In genomic region chr5:125882061-125882460, GRCh38 we compare ENCODE assay signal across 33 cellular contexts.
"Had no signal": no experiment of that assay in that cellular context is flagged by ENCODE, and none has a peak within 500 bp of the region (broad histone marks: within the 10 kb centered on the region; RNA-seq: fewer than 3 reads in every experiment).

No MANE protein-coding gene starts in this region.

- H3K36me3 ChIP-seq: cardiac muscle cell, MG63, Peyer's patch had no signal

- H3K9me3 ChIP-seq: MG63, Peyer's patch had no signal

- H3K27ac ChIP-seq: cardiac muscle cell, Peyer's patch, VCaP had no signal

- H3K4me3 ChIP-seq: cardiac muscle cell, MG63, Peyer's patch had no signal

- H3K27me3 ChIP-seq: cardiac muscle cell, Peyer's patch had no signal

- ATAC-seq: activated CD8-positive, alpha-beta memory T cell treated with anti-CD3 and anti-CD28 coated beads, Interleukin-2, amount 10 ng/mL, durations not matched to agents 7 days and 5 days; activated naive CD8-positive, alpha-beta T cell treated with anti-CD3 and anti-CD28 coated beads, Interleukin-2, amount 50 U/mL, for 24 hours; Right ventricle myocardium inferior; SK-N-SH treated with all-trans-retinoic acid at 6 μM for 48 hours; T-cell; T-helper 17 cell had no signal

- H3K4me1 ChIP-seq: Peyer's patch had no signal

- DNase-seq: activated B cell treated with CpG ODN at 0.5 μM for 24 hours; activated CD4-positive, alpha-beta memory T cell treated with anti-CD3 and anti-CD28 coated beads, Interleukin-2, amount 10 ng/mL, durations not matched to agents 7 days and 5 days; activated CD4-positive, alpha-beta T cell treated with anti-CD3 and anti-CD28 coated beads for 4 hours; activated CD4-positive, alpha-beta T cell treated with anti-CD3 and anti-CD28 coated beads, Interleukin-2, amount 50 U/mL, for 1 hour; activated CD4-positive, CD25-positive, alpha-beta regulatory T cell treated with anti-CD3 and anti-CD28 coated beads, Interleukin-2, amount 50 U/mL, for 72 hours; activated CD8-positive, alpha-beta memory T cell treated with anti-CD3 and anti-CD28 coated beads for 24 hours; activated CD8-positive, alpha-beta memory T cell treated with anti-CD3 and anti-CD28 coated beads, Interleukin-2, amount 10 ng/mL, durations not matched to agents 7 days and 5 days; activated CD8-positive, alpha-beta memory T cell treated with anti-CD3 and anti-CD28 coated beads, Interleukin-2, amount 50 U/mL, for 48 hours; activated effector memory CD4-positive, alpha-beta T cell treated with Interleukin-2 at 50 U/mL for 16 hours; activated naive CD4-positive, alpha-beta T cell treated with anti-CD3 and anti-CD28 coated beads, Interleukin-2, amount 10 ng/mL, durations not matched to agents 7 days and 5 days; activated naive CD8-positive, alpha-beta T cell treated with anti-CD3 and anti-CD28 coated beads, Interleukin-2, amount 50 U/mL, for 24 hours; activated T-cell treated with anti-CD3 and anti-CD28 coated beads, Interleukin-2, amount 50 U/mL, for 48 hours; anterior cingulate cortex; Karpas-422; MG63; NCI-H1048; NCI-H1105 treated with DMSO at 0.1 percent for 48 hours; NCI-H1436; NCI-H187; NCI-H2029 treated with DMSO at 0.1 percent for 48 hours; NCI-H2107; NCI-H226; NCI-H446 treated with DMSO at 0.1 percent for 48 hours; NCI-H524; Peyer's patch; RPMI8226; SIG-M5; T-cell; T-helper 17 cell had no signal
